ENCODE assay signal across 15 cellular contexts in genomic region chr2:15048000-15048399, GRCh38.
"Had no signal": no experiment of that assay in that cellular context is flagged by ENCODE, and none has a peak within 500 bp of the region (broad histone marks: within the 10 kb centered on the region; RNA-seq: fewer than 3 reads in every experiment).

No MANE protein-coding gene starts in this region.

- DNase-seq: activated CD4-positive, alpha-beta T cell treated with anti-CD3 and anti-CD28 coated beads for 1 hour; activated CD4-positive, alpha-beta T cell treated with anti-CD3 and anti-CD28 coated beads, Interleukin-2, amount 50 U/mL, for 4 hours; activated naive CD4-positive, alpha-beta T cell treated with anti-CD3 and anti-CD28 coated beads, Interleukin-2, amount 10 ng/mL, durations not matched to agents 7 days and 5 days; activated T-cell treated with anti-CD3 and anti-CD28 coated beads for 4 hours; islet precursor cell; mammary epithelial cell; naive B cell; stimulated activated CD4-positive, alpha-beta T cell treated with anti-CD3 and anti-CD28 coated beads, Interleukin-12 subunit alpha, Interleukin-12 subunit beta, amount 100 ng/mL, for 4 hours; T-helper 9 cell had no signal

- H3K9me3 ChIP-seq: thoracic aorta had no signal

- H3K9ac ChIP-seq: parathyroid adenoma had no signal

- H3K36me3 ChIP-seq: cardiac muscle cell, thoracic aorta had no signal

- H3K9me3 Mint-ChIP-seq: activated naive CD4-positive, alpha-beta T cell treated with anti-CD3 and anti-CD28 coated beads, Interleukin-2, amount 10 ng/mL, durations not matched to agents 7 days and 5 days; activated T-helper 17 cell treated with anti-CD3 and anti-CD28 coated beads, Interleukin-2, amount 50 U/mL, for 72 hours; naive B cell; stimulated activated effector memory CD8-positive, alpha-beta T cell treated with anti-CD3 and anti-CD28 coated beads, Interleukin-12 subunit alpha, Interleukin-12 subunit beta, amount 100 ng/mL, for 72 hours had no signal

- H3K27ac ChIP-seq: cardiac muscle cell, parathyroid adenoma, thoracic aorta had no signal

- H3K27me3 ChIP-seq: cardiac muscle cell had no signal

- H3K27ac Mint-ChIP-seq: activated naive CD4-positive, alpha-beta T cell treated with anti-CD3 and anti-CD28 coated beads, Interleukin-2, amount 10 ng/mL, durations not matched to agents 7 days and 5 days; activated T-helper 17 cell treated with anti-CD3 and anti-CD28 coated beads, Interleukin-2, amount 50 U/mL, for 72 hours; naive B cell; stimulated activated effector memory CD8-positive, alpha-beta T cell treated with anti-CD3 and anti-CD28 coated beads, Interleukin-12 subunit alpha, Interleukin-12 subunit beta, amount 100 ng/mL, for 72 hours had no signal

- H3K4me1 Mint-ChIP-seq: activated naive CD4-positive, alpha-beta T cell treated with anti-CD3 and anti-CD28 coated beads, Interleukin-2, amount 10 ng/mL, durations not matched to agents 7 days and 5 days; activated T-helper 17 cell treated with anti-CD3 and anti-CD28 coated beads, Interleukin-2, amount 50 U/mL, for 72 hours; naive B cell; stimulated activated effector memory CD8-positive, alpha-beta T cell treated with anti-CD3 and anti-CD28 coated beads, Interleukin-12 subunit alpha, Interleukin-12 subunit beta, amount 100 ng/mL, for 72 hours had no signal

- H3K79me2 ChIP-seq: parathyroid adenoma had no signal

- H3K36me3 Mint-ChIP-seq: activated naive CD4-positive, alpha-beta T cell treated with anti-CD3 and anti-CD28 coated beads, Interleukin-2, amount 10 ng/mL, durations not matched to agents 7 days and 5 days; naive B cell; stimulated activated effector memory CD8-positive, alpha-beta T cell treated with anti-CD3 and anti-CD28 coated beads, Interleukin-12 subunit alpha, Interleukin-12 subunit beta, amount 100 ng/mL, for 72 hours had no signal

- H2AFZ ChIP-seq: parathyroid adenoma had no signal

- ATAC-seq: activated T-helper 17 cell treated with anti-CD3 and anti-CD28 coated beads, Interleukin-2, amount 50 U/mL, for 72 hours; left lobe of liver had no signal

- H3K4me3 Mint-ChIP-seq: activated naive CD4-positive, alpha-beta T cell treated with anti-CD3 and anti-CD28 coated beads, Interleukin-2, amount 10 ng/mL, durations not matched to agents 7 days and 5 days; activated T-helper 17 cell treated with anti-CD3 and anti-CD28 coated beads, Interleukin-2, amount 50 U/mL, for 72 hours; naive B cell; stimulated activated effector memory CD8-positive, alpha-beta T cell treated with anti-CD3 and anti-CD28 coated beads, Interleukin-12 subunit alpha, Interleukin-12 subunit beta, amount 100 ng/mL, for 72 hours had no signal

- H3K4me3 ChIP-seq: cardiac muscle cell, thoracic aorta had no signal
